In the genomic region with DNA sequence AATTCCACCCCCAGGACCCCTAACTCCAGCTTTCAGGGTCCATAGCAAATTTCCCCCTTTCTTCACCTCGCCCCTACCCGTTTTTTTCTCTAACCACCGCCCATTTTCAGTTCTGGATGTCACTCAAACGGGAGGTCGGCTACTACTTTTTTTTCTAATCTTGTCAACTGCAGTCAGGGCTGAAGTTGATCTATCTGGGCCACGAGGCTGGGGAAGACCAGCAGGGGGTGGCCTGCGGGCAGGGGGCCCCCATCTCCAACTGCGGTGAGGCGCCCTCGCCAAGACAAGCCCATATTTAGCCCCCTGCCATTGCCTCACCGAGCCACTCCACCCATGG, we compare ENCODE assay signal across 8 cellular contexts. TPM values are rescaled to one million over a fixed set of nuclear protein-coding genes. Genes with fewer than 3 reads are reported as not detected.
DNase-seq lines count a peak whose midpoint lies in the region; ATAC-seq and TF ChIP-seq lines count a peak whose summit lies in the region.

No MANE protein-coding gene starts in this region.

- H3F3A ChIP-seq in SU-DHL-6 (ENCODE audit: insufficient read depth) = no peaks in the 10 kb centered on the region

- intact Hi-C loops in right cardiac atrium (cut with DNase I) = loop anchor here (5.0 to 10.0 kb wide), 5 partner anchors 75 to 327 kb away; no protein-coding TSS in a partner anchor
- intact Hi-C loops in stomach (cut with DNase I; ENCODE audit: low total_unique reads) = no loop called here
- intact Hi-C loops in head of caudate nucleus (cut with DNase I) = loop anchor here (5.0 kb wide), 1 partner anchor 190 kb away; no protein-coding TSS in a partner anchor

- peaks cover 7% of the 10 kb centered on the region for H3K4me1 Mint-ChIP-seq in activated T-cell treated with anti-CD3 and anti-CD28 coated beads, Interleukin-2, amount 50 U/mL, for 72 hours (ENCODE audit: low read depth)

- H4K20me1 ChIP-seq in SU-DHL-6 (ENCODE audit: low read depth, low read length) = no peaks in the 10 kb centered on the region

- TF ChIP-seq CTCF in SU-DHL-6 (IDR thresholded peaks at IDR 0.05; ENCODE audit: insufficient read depth, low read length, poor library complexity, severe bottlenecking) (no peak), stomach (IDR thresholded peaks at IDR 0.05) (no peak)

- H3K4me2 ChIP-seq in SU-DHL-6 (ENCODE audit: low read depth, low read length, poor library complexity, severe bottlenecking) = peak overlapping the region; percentile 62

- no peaks in the 10 kb centered on the region for H3K9me3 Mint-ChIP-seq in activated T-cell treated with anti-CD3 and anti-CD28 coated beads, Interleukin-2, amount 50 U/mL, for 72 hours

- peak overlapping the region; percentile 88 to 91 for H3K4me3 Mint-ChIP-seq in activated T-cell treated with anti-CD3 and anti-CD28 coated beads, Interleukin-2, amount 50 U/mL, for 72 hours

- no peaks in the 10 kb centered on the region for H3K36me3 ChIP-seq in SU-DHL-6 (ENCODE audit: low read length)
- H3K36me3 ChIP-seq in stomach = no peaks in the 10 kb centered on the region

- peak overlapping the region; percentile 33 for H3K27ac Mint-ChIP-seq in activated T-cell treated with anti-CD3 and anti-CD28 coated beads, Interleukin-2, amount 50 U/mL, for 72 hours

- H3K36me3 Mint-ChIP-seq in activated T-cell treated with anti-CD3 and anti-CD28 coated beads, Interleukin-2, amount 50 U/mL, for 72 hours (ENCODE audit: insufficient read depth in 2 of 2) = no peaks in the 10 kb centered on the region

- peak overlapping the region; percentile 81 for H2AFZ ChIP-seq in SU-DHL-6 (ENCODE audit: low read depth, low read length, severe bottlenecking)

- no peak for TF ChIP-seq POLR2A in stomach (IDR thresholded peaks at IDR 0.05)

- under 1% methylated on average over 11 of the region's 11 CpGs for WGBS in right cardiac atrium
- WGBS in stomach, 5 donors = 0 to 1% (median 1%) methylated on average over 11 of the region's 11 CpGs

- no peaks in the 10 kb centered on the region for H3K9me2 ChIP-seq in SU-DHL-6 (replicated peaks; ENCODE audit: insufficient read depth, low read length)

- ATAC-seq in activated T-cell treated with anti-CD3 and anti-CD28 coated beads, Interleukin-2, amount 50 U/mL, for 72 hours (replicated peaks in 1 of 2) = peak; percentile 27 to 38
- peak; percentile 36 for ATAC-seq in HG02885 (IDR thresholded peaks at IDR 0.05; ENCODE audit: poor library complexity, unreplicated experiment)
- no peak for ATAC-seq in right cardiac atrium

- no peaks in the 10 kb centered on the region for H3K79me2 ChIP-seq in SU-DHL-6 (ENCODE audit: insufficient read depth, low read length)

- peak overlapping the region; percentile 71 for H3K4me3 ChIP-seq in SU-DHL-6 (ENCODE audit: insufficient read depth, low read length, poor library complexity, severe bottlenecking)
- H3K4me3 ChIP-seq in right cardiac atrium (ENCODE audit: low read length) = peak overlapping the region; percentile 55
- H3K4me3 ChIP-seq in stomach = peak overlapping the region; percentile 68 to 82 (median 78)

- H3K27me3 ChIP-seq in SU-DHL-6 (ENCODE audit: low read length) = no peaks in the 10 kb centered on the region
- no peaks in the 10 kb centered on the region for H3K27me3 ChIP-seq in right cardiac atrium (ENCODE audit: control insufficient read depth, insufficient read depth)
- H3K27me3 ChIP-seq in stomach = peaks cover 0 to 31% (median 5%) of the 10 kb centered on the region in 3 donors

- peak in 1 of 2 donors; percentile 13 for DNase-seq in activated T-cell treated with anti-CD3 and anti-CD28 coated beads, Interleukin-2, amount 50 U/mL, for 72 hours
- no peak for DNase-seq in activated T-cell treated with anti-CD3 and anti-CD28 coated beads for 4 hours
- DNase-seq in right cardiac atrium = no peak
- no peak for DNase-seq in stomach
- no peak for DNase-seq in head of caudate nucleus
- DNase-seq in NCI-H2029 treated with DMSO at 0.1 percent for 48 hours (lab: John Stamatoyannopoulos, UW) = no peak

- H3K9me3 ChIP-seq in SU-DHL-6 (ENCODE audit: insufficient read depth, low read length) (no peaks in the 10 kb centered on the region), right cardiac atrium (ENCODE audit: control insufficient read depth, low read length) (no peaks in the 10 kb centered on the region), stomach (no peaks in the 10 kb centered on the region)

- no peak overlapping the region for H3K27ac ChIP-seq in SU-DHL-6 (ENCODE audit: low read depth, low read length)
- peak overlapping the region; percentile 69 for H3K27ac ChIP-seq in right cardiac atrium (ENCODE audit: low read length)
- peak overlapping the region in 4 of 5 donors; percentile 83 to 88 (median 86) for H3K27ac ChIP-seq in stomach

- no peak for TF ChIP-seq EP300 in stomach (IDR thresholded peaks at IDR 0.05)

- peaks cover 57% of the 10 kb centered on the region for H3K27me3 Mint-ChIP-seq in activated T-cell treated with anti-CD3 and anti-CD28 coated beads, Interleukin-2, amount 50 U/mL, for 72 hours (ENCODE audit: low read depth)

- H3K9ac ChIP-seq in SU-DHL-6 (ENCODE audit: low read length) = peak overlapping the region; percentile 65

- H3K4me1 ChIP-seq in right cardiac atrium (ENCODE audit: control insufficient read depth, insufficient read depth, low read length) (peaks cover 3% of the 10 kb centered on the region), stomach (peaks cover 7 to 33% (median 15%) of the 10 kb centered on the region in 4 donors)

RNA-seq across cellular contexts. Expression of gene LHFPL6, which starts 0.7 kb away (rescaled TPM):
- 1 to 10 TPM; 1.7 to 2.5 TPM for total RNA-seq in activated T-cell treated with anti-CD3 and anti-CD28 coated beads, Interleukin-2, amount 50 U/mL, for 72 hours
- total RNA-seq in right cardiac atrium = 10 to 100 TPM; 54.0 to 65.3 (median 56.4) TPM
- polyA plus RNA-seq in right cardiac atrium = 66.8 TPM
- total RNA-seq in stomach = 10 to 100 TPM in 3 of 5 donors, 1 to 10 TPM in 2; 4.7 to 53.6 (median 11.4) TPM
- 10 to 100 TPM; 10.1 to 11.9 (median 10.4) TPM for polyA plus RNA-seq in stomach

RNA-seq across cellular contexts. Expression of gene COG6, which starts 53.2 kb away (rescaled TPM):
- total RNA-seq in activated T-cell treated with anti-CD3 and anti-CD28 coated beads, Interleukin-2, amount 50 U/mL, for 72 hours = 10 to 100 TPM; 33.0 to 35.2 TPM
- total RNA-seq in right cardiac atrium = 10 to 100 TPM; 28.0 to 34.4 (median 31.3) TPM
- 11.5 TPM for polyA plus RNA-seq in right cardiac atrium
- 10 to 100 TPM in 3 of 5 donors, 1 to 10 TPM in 2; 7.7 to 42.4 (median 10.3) TPM for total RNA-seq in stomach
- polyA plus RNA-seq in stomach = 10 to 100 TPM in 1 of 3 donors, 1 to 10 TPM in 2; 6.5 to 11.2 (median 7.2) TPM

Comparison
In these comparisons a context has a peak if more than half of its experiments do, and no peak if none do; other contexts are left out.
1. ATAC-seq: peak in activated T-cell treated with anti-CD3 and anti-CD28 coated beads, Interleukin-2, amount 50 U/mL, for 72 hours (2 of 2) and HG02885 (single experiment); none in right cardiac atrium (0 of 2).
2. Peak in every context shown above with its lines, with median percentiles within 50 percentile points of each other: H3K4me3 ChIP-seq.